In genomic region chr7:158127241-158127640, GRCh38 we compare ENCODE assay signal across 1 cellular context.
TF ChIP-seq lines count a peak whose summit lies in the region.

No MANE protein-coding gene starts in this region.

TF ChIP-seq in GM12878, 131 proteins besides CTCF, POLR2A, EP300 and RAD21:
- no peak for TF ChIP-seq E2F8 (IDR thresholded peaks at IDR 0.05; ENCODE audit: low read depth, partially characterized antibody)
- TF ChIP-seq SPI1 (IDR thresholded peaks at IDR 0.05; ENCODE audit: borderline replicate concordance, insufficient read depth, low read depth, low read length) = 0 out of 2 replicates have a peak, but pooled peaks have one; percentile 18
- TF ChIP-seq CHD4 (IDR thresholded peaks at IDR 0.05) = no peak
- TF ChIP-seq IRF3 (IDR thresholded peaks at IDR 0.05) = no peak
